Comparison of ENCODE assay signal across 30 cellular contexts in genomic region chr7:121298831-121299239, GRCh38. TPM values are rescaled to one million over a fixed set of nuclear protein-coding genes. Genes with fewer than 3 reads are reported as not detected.
"Had no signal": no experiment of that assay in that cellular context is flagged by ENCODE, and none has a peak within 500 bp of the region (broad histone marks: within the 10 kb centered on the region; RNA-seq: fewer than 3 reads in every experiment).

No MANE protein-coding gene starts in this region.

- H3K4me1 ChIP-seq: colonic mucosa, gastrocnemius medialis, right lobe of liver, testis, uterus had no signal

- DNase-seq: activated CD4-positive, alpha-beta T cell treated with anti-CD3 and anti-CD28 coated beads for 1 hour; activated CD4-positive, alpha-beta T cell treated with anti-CD3 and anti-CD28 coated beads, Interleukin-2, amount 50 U/mL, for 1 hour; activated naive CD4-positive, alpha-beta T cell; activated T-cell treated with anti-CD3 and anti-CD28 coated beads, Interleukin-2, amount 50 U/mL, for 1 hour; colonic mucosa; dorsolateral prefrontal cortex; effector memory CD8-positive, alpha-beta T cell; gastrocnemius medialis; head of caudate nucleus; hypothalamus; mesenchymal stem cell; mucosa of descending colon; occipital lobe; posterior cingulate gyrus; right lobe of liver; stimulated activated CD4-positive, alpha-beta T cell treated with anti-CD3 and anti-CD28 coated beads, Interleukin-15, amount 100 ng/mL, for 24 hours; stimulated activated CD8-positive, alpha-beta memory T cell treated with anti-CD3 and anti-CD28 coated beads, Interleukin-4, amount 100 ng/mL, for 48 hours; stimulated activated naive B cell treated with anti-CD40 and anti-IgM and Interleukin-4, amounts not matched to agents 10 μg/mL and 1 μg/mL and 100 μg/mL, for 72 hours; testis; trophoblast cell; uterus had no signal

- H3K27ac Mint-ChIP-seq: activated naive CD8-positive, alpha-beta T cell; activated T-helper 17 cell treated with anti-CD3 and anti-CD28 coated beads, Interleukin-2, amount 50 U/mL, for 72 hours; effector memory CD8-positive, alpha-beta T cell; stimulated activated naive B cell treated with anti-CD40 and anti-IgM and Interleukin-4, amounts not matched to agents 10 μg/mL and 1 μg/mL and 100 μg/mL, for 72 hours; T-helper 2 cell treated with Interferon-gamma antibody and Interleukin-4, amounts not matched to agents 5 μg/mL and 100 μg/mL, for 36 hours had no signal

- H3K27me3 Mint-ChIP-seq: stimulated activated naive B cell treated with anti-CD40 and anti-IgM and Interleukin-4, amounts not matched to agents 10 μg/mL and 1 μg/mL and 100 μg/mL, for 72 hours had no signal

- H3K4me3 ChIP-seq: colonic mucosa, dorsolateral prefrontal cortex, gastrocnemius medialis, mucosa of descending colon, right lobe of liver, smooth muscle cell, testis, uterus had no signal

- H3K9me3 Mint-ChIP-seq: effector memory CD8-positive, alpha-beta T cell; neural crest cell; T-helper 2 cell treated with Interferon-gamma antibody and Interleukin-4, amounts not matched to agents 5 μg/mL and 100 μg/mL, for 36 hours had no signal

- H3K4me3 Mint-ChIP-seq: activated naive CD8-positive, alpha-beta T cell; activated T-helper 17 cell treated with anti-CD3 and anti-CD28 coated beads, Interleukin-2, amount 50 U/mL, for 72 hours; effector memory CD8-positive, alpha-beta T cell; neural crest cell; stimulated activated naive B cell treated with anti-CD40 and anti-IgM and Interleukin-4, amounts not matched to agents 10 μg/mL and 1 μg/mL and 100 μg/mL, for 72 hours; T-helper 2 cell treated with Interferon-gamma antibody and Interleukin-4, amounts not matched to agents 5 μg/mL and 100 μg/mL, for 36 hours had no signal

- H3K4me2 ChIP-seq: smooth muscle cell had no signal

- H3K27me3 ChIP-seq: colonic mucosa, gastrocnemius medialis, right lobe of liver, testis, uterus had no signal

- H3K36me3 Mint-ChIP-seq: activated naive CD8-positive, alpha-beta T cell had no signal

- H3K9me3 ChIP-seq: colonic mucosa, gastrocnemius medialis, mucosa of descending colon, right lobe of liver, testis, uterus had no signal

- H3K27ac ChIP-seq: colonic mucosa, dorsolateral prefrontal cortex, gastrocnemius medialis, right lobe of liver, testis, uterus had no signal

- H3K4me1 Mint-ChIP-seq: activated T-helper 17 cell treated with anti-CD3 and anti-CD28 coated beads, Interleukin-2, amount 50 U/mL, for 72 hours; neural crest cell had no signal

- ATAC-seq: activated T-helper 17 cell treated with anti-CD3 and anti-CD28 coated beads, Interleukin-2, amount 50 U/mL, for 72 hours; effector memory CD8-positive, alpha-beta T cell; esophagus mucosa; gastrocnemius medialis; mucosa of descending colon; right lobe of liver; stimulated activated naive B cell treated with anti-CD40 and anti-IgM and Interleukin-4, amounts not matched to agents 10 μg/mL and 1 μg/mL and 100 μg/mL, for 72 hours had no signal

- H3K36me3 ChIP-seq: colonic mucosa, uterus had no signal

RNA-seq across cellular contexts. Expression of gene WNT16, which starts 30.0 kb away (rescaled TPM):
- total RNA-seq: activated T-helper 17 cell treated with anti-CD3 and anti-CD28 coated beads, Interleukin-2, amount 50 U/mL, for 72 hours; bronchial epithelial cell; endothelial cell of umbilical vein; liver; neural crest cell; right lobe of liver; smooth muscle cell had no signal
- polyA plus RNA-seq: endothelial cell of umbilical vein, liver had no signal
